Comparison of ENCODE assay signal across 20 cellular contexts in the genomic region with DNA sequence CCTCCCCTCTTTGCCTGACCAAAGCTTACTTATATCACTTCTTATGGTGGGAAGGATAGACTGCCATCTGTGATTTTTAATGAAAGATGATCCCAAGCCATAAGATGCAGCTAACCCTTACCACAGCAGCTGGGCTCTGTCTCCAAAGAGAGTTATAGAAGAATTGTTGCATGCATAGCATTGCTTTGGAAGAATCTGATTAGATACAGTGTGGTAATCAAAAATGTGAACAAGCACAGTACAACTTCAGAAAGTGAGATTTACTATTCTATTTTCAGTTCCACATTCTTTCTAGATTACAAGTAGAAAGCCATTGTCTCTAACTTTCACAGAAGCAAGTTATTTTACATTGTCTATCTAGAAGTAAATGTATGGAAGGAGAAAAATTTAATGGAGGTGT.
DNase-seq lines count a peak whose midpoint lies in the region; ATAC-seq, FAIRE-seq and TF ChIP-seq lines count a peak whose summit lies in the region.
"Had no signal": no experiment of that assay in that cellular context is flagged by ENCODE, and none has a peak within 500 bp of the region (broad histone marks: within the 10 kb centered on the region; RNA-seq: fewer than 3 reads in every experiment).

No MANE protein-coding gene starts in this region.

- H3K9me3 ChIP-seq in fibroblast of lung (ENCODE audit: control insufficient read depth, insufficient read depth, low read depth, low read length), result no peaks in the 10 kb centered on the region
- H3K9me3 ChIP-seq in kidney (ENCODE audit: control insufficient read depth in 1 of 2, low read length in 2 of 2), result no peaks in the 10 kb centered on the region
- H3K9me3 ChIP-seq: BE2C had no signal

- no peaks in the 10 kb centered on the region for H4K20me1 ChIP-seq in fibroblast of lung (ENCODE audit: control insufficient read depth, extremely low read depth, insufficient read depth, low read length)

- ATAC-seq in GM18498 (IDR thresholded peaks at IDR 0.05; ENCODE audit: unreplicated experiment) (peak; percentile 84), GM21515 (IDR thresholded peaks at IDR 0.05; ENCODE audit: unreplicated experiment) (peak; percentile 79), HG03280 (IDR thresholded peaks at IDR 0.05; ENCODE audit: unreplicated experiment) (peak; percentile 74), HG03457 (IDR thresholded peaks at IDR 0.05; ENCODE audit: unreplicated experiment) (no peak), HG03097 (IDR thresholded peaks at IDR 0.05; ENCODE audit: low FRiP score, unreplicated experiment) (no peak)
- ATAC-seq: K562; stimulated activated effector memory CD8-positive, alpha-beta T cell treated with anti-CD3 and anti-CD28 coated beads, Interleukin-12 subunit alpha, Interleukin-12 subunit beta, amount 100 ng/mL, for 72 hours had no signal

- DNase-seq in fibroblast of lung (ENCODE audit: low read depth in 2 of 2), result peak; percentile 2 to 82
- DNase-seq in ecto neural progenitor cell (ENCODE audit: low spot score), result no peak
- DNase-seq in kidney, result no peak
- DNase-seq: activated CD4-positive, alpha-beta memory T cell treated with anti-CD3 and anti-CD28 coated beads, Interleukin-2, amount 10 ng/mL, durations not matched to agents 7 days and 5 days; activated effector memory CD4-positive, alpha-beta T cell treated with Interleukin-2 at 50 U/mL for 16 hours; BE2C; DMS79 treated with DMSO at 0.1 percent for 48 hours; NCI-H1436; NCI-H526 treated with DMSO at 0.1 percent for 48 hours; SHP77; stimulated activated CD4-positive, alpha-beta T cell treated with anti-CD3 and anti-CD28 coated beads, Interleukin-2, amount 100 ng/mL, for 48 hours; T-helper 9 cell had no signal

- no peak overlapping the region for H3K4me2 ChIP-seq in fibroblast of lung (ENCODE audit: extremely low read depth, insufficient read depth, low read length)

- no peaks in the 10 kb centered on the region for H3K36me3 ChIP-seq in fibroblast of lung (ENCODE audit: control insufficient read depth, insufficient read depth, low read length)
- H3K36me3 ChIP-seq in kidney (ENCODE audit: control insufficient read depth in 1 of 2, insufficient read depth in 2 of 2, low read length in 2 of 2), result no peaks in the 10 kb centered on the region
- H3K36me3 ChIP-seq: BE2C had no signal

- FAIRE-seq in kidney (lab: Jason Lieb, UNC), result no peak
- FAIRE-seq: GM18507, K562 had no signal

- H3K27ac ChIP-seq in fibroblast of lung (ENCODE audit: insufficient read depth, low read length), result no peak overlapping the region
- H3K27ac ChIP-seq in kidney (ENCODE audit: low read depth in 2 of 2, low read length in 2 of 2), result no peak overlapping the region

- H3K9ac ChIP-seq in fibroblast of lung (ENCODE audit: insufficient read depth, low read length) (no peak overlapping the region), kidney (ENCODE audit: low read length in 2 of 2) (no peak overlapping the region)

- H3K4me3 ChIP-seq in fibroblast of lung (replicated peaks in 1 of 4; ENCODE audit: control extremely low read depth in 1 of 4, insufficient read depth in 1 of 4, low read depth in 3 of 4, low read length in 4 of 4), result no peak overlapping the region
- H3K4me3 ChIP-seq in kidney (ENCODE audit: low read length in 2 of 2), result no peak overlapping the region
- H3K4me3 ChIP-seq: K562 had no signal

- no peaks in the 10 kb centered on the region for H3K27me3 ChIP-seq in fibroblast of lung (ENCODE audit: control insufficient read depth, insufficient read depth, low read length)
- H3K27me3 ChIP-seq: BE2C had no signal

- H3K4me1 ChIP-seq in fibroblast of lung (ENCODE audit: control insufficient read depth, extremely low read depth, insufficient read depth, low read length) (no peaks in the 10 kb centered on the region), kidney (ENCODE audit: control insufficient read depth in 1 of 2, insufficient read depth in 1 of 2, low read depth in 1 of 2, low read length in 2 of 2) (no peaks in the 10 kb centered on the region)
- H3K4me1 ChIP-seq: BE2C had no signal

- intact Hi-C loops in kidney (cut with DNase I), result no loop called here

- H3K79me2 ChIP-seq in fibroblast of lung (ENCODE audit: control insufficient read depth, insufficient read depth, low read length), result no peaks in the 10 kb centered on the region

- H2AFZ ChIP-seq in fibroblast of lung (ENCODE audit: low read length), result no peak overlapping the region

- TF ChIP-seq CTCF in fibroblast of lung (conservative IDR thresholded peaks at IDR 0.05 in 1 of 2, IDR thresholded peaks at IDR 0.05 in 1 of 2; ENCODE audit: low read depth in 1 of 2, low read length in 2 of 2), result no peak
- no peak for TF ChIP-seq CTCF in kidney (IDR thresholded peaks at IDR 0.05; ENCODE audit: borderline replicate concordance, extremely low read depth, insufficient read depth)

Comparison
In these comparisons a context has a peak if more than half of its experiments do, and no peak if none do; other contexts are left out.
1. ATAC-seq: peak in GM18498 (single experiment), GM21515 (single experiment) and HG03280 (single experiment); none in HG03457 (single experiment) and HG03097 (single experiment).
2. DNase-seq: peak in fibroblast of lung (2 of 2); none in ecto neural progenitor cell (single experiment) and kidney (single experiment).